ENCODE assay signal across 1 cellular context in the genomic region with DNA sequence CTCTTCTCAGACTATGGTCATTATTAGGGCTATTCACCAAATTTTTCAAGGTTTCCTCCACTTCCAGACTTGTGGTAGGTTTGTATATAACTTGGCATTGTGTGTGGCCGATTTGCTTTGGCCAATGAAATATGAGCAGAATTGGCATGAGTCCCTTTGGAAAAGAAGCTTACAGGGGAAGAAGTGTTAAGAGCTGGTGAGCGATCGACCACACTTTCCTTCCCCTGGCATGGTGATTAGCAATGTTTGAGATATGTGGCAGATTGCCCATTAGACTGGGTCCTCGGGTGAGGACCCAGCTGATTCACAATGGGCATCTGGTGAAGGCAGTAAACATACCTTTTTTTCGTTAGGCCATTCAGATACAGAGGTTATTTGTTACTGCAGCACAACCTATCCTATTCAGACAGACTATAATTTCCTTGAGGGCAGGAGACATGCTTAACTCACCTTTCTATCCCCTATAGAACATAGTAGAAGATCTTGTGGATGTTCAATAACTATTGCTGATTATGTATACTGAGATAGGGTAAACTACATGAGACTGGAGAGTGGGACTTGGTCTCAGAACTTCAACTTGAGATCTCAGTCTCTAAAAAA.
TF ChIP-seq lines count a peak whose summit lies in the region.

No MANE protein-coding gene starts in this region.

TF ChIP-seq in IMR-90, 13 proteins besides CTCF, POLR2A, EP300 and RAD21:
- no peak for TF ChIP-seq NFE2L2 (IDR thresholded peaks at IDR 0.05; ENCODE audit: low read depth, low read length)
- no peak for TF ChIP-seq RCOR1 (IDR thresholded peaks at IDR 0.05; ENCODE audit: insufficient replicate concordance, low read length)
- TF ChIP-seq SMC3 (IDR thresholded peaks at IDR 0.05; ENCODE audit: low read depth, low read length) = no peak
- TF ChIP-seq FOS (IDR thresholded peaks at IDR 0.05; ENCODE audit: low read depth, low read length) = no peak
- TF ChIP-seq MAFK (IDR thresholded peaks at IDR 0.05; ENCODE audit: low read depth, low read length) = no peak
- TF ChIP-seq MXI1 (IDR thresholded peaks at IDR 0.05; ENCODE audit: borderline replicate concordance, low read depth, low read length) = no peak
- TF ChIP-seq, protein P1, sequence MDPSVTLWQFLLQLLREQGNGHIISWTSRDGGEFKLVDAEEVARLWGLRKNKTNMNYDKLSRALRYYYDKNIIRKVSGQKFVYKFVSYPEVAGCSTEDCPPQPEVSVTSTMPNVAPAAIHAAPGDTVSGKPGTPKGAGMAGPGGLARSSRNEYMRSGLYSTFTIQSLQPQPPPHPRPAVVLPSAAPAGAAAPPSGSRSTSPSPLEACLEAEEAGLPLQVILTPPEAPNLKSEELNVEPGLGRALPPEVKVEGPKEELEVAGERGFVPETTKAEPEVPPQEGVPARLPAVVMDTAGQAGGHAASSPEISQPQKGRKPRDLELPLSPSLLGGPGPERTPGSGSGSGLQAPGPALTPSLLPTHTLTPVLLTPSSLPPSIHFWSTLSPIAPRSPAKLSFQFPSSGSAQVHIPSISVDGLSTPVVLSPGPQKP (IDR thresholded peaks at IDR 0.05; ENCODE audit: borderline replicate concordance, low read depth, low read length) = no peak
- TF ChIP-seq CHD1 (IDR thresholded peaks at IDR 0.05; ENCODE audit: low read depth, low read length) = no peak
- TF ChIP-seq MAZ (IDR thresholded peaks at IDR 0.05; ENCODE audit: borderline replicate concordance, low read depth, low read length) = no peak
- TF ChIP-seq, protein P2, sequence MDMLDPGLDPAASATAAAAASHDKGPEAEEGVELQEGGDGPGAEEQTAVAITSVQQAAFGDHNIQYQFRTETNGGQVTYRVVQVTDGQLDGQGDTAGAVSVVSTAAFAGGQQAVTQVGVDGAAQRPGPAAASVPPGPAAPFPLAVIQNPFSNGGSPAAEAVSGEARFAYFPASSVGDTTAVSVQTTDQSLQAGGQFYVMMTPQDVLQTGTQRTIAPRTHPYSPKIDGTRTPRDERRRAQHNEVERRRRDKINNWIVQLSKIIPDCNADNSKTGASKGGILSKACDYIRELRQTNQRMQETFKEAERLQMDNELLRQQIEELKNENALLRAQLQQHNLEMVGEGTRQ (IDR thresholded peaks at IDR 0.05; ENCODE audit: low read depth, low read length) = no peak
